ENCODE assay signal across 10 cellular contexts in the genomic region with DNA sequence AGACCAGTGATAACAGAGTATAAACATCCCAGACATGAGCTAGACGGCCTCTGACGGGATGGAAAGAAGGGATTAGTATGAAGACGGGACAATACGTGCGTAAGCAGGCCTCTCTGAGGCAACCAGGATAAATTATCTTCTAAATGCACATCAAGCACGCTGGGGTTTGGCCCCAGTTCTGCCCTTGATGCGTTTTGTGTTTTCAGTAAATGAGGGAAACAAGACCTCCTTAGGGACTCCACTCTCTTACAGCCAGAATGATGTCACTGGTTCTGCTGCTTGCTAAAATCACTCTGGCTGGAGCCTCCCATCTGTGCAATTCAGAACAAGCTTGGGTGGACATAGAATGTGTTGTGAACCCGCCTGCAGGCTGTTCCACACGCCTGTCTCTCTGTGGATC.
DNase-seq lines count a peak whose midpoint lies in the region; ATAC-seq and TF ChIP-seq lines count a peak whose summit lies in the region.
"Had no signal": no experiment of that assay in that cellular context is flagged by ENCODE, and none has a peak within 500 bp of the region (broad histone marks: within the 10 kb centered on the region; RNA-seq: fewer than 3 reads in every experiment).

No MANE protein-coding gene starts in this region.

- H3K9me3 ChIP-seq in T-helper 17 cell (ENCODE audit: control insufficient read depth, low read length, poor library complexity, severe bottlenecking) = no peaks in the 10 kb centered on the region

- intact Hi-C loops in Right ventricle myocardium inferior (cut with DNase I) = no loop called here
- intact Hi-C loops in cardiac septum (cut with DNase I) = no loop called here

- peak; percentile 83 for DNase-seq in Right ventricle myocardium inferior (ENCODE audit: missing footprints)
- no peak for DNase-seq in cardiac septum (ENCODE audit: low spot score)
- DNase-seq in glutamatergic neuron = peak; percentile 62
- DNase-seq in omental fat pad (ENCODE audit: low spot score) = no peak
- DNase-seq in stimulated activated CD4-positive, alpha-beta T cell treated with anti-CD3 and anti-CD28 coated beads, Interleukin-12 subunit alpha, Interleukin-12 subunit beta, amount 100 ng/mL, for 4 hours = no peak
- DNase-seq in activated CD4-positive, alpha-beta T cell treated with anti-CD3 and anti-CD28 coated beads for 4 hours = no peak
- no peak for DNase-seq in T-helper 17 cell
- DNase-seq: DMS53 had no signal

- H3K4me3 Mint-ChIP-seq in glutamatergic neuron (ENCODE audit: unreplicated experiment) (peak overlapping the region; percentile 46), T-helper 17 cell (no peak overlapping the region)
- H3K4me3 Mint-ChIP-seq: neural crest cell had no signal

- peaks cover 13% of the 10 kb centered on the region for H3K9me3 Mint-ChIP-seq in glutamatergic neuron (ENCODE audit: unreplicated experiment)
- H3K9me3 Mint-ChIP-seq: neural crest cell had no signal

- H3K27ac Mint-ChIP-seq in glutamatergic neuron (ENCODE audit: unreplicated experiment) (peak overlapping the region; percentile 98), T-helper 17 cell (no peak overlapping the region)

- H3K36me3 Mint-ChIP-seq in glutamatergic neuron (ENCODE audit: unreplicated experiment) (no peaks in the 10 kb centered on the region), T-helper 17 cell (ENCODE audit: low read depth) (no peaks in the 10 kb centered on the region)

- TF ChIP-seq CTCF in glutamatergic neuron (IDR thresholded peaks at IDR 0.05; ENCODE audit: partially characterized antibody, unreplicated experiment) (no peak), omental fat pad (IDR thresholded peaks at IDR 0.05) (no peak)

- H3K4me1 Mint-ChIP-seq in glutamatergic neuron (ENCODE audit: low read depth, unreplicated experiment) (peaks cover 52% of the 10 kb centered on the region), T-helper 17 cell (no peaks in the 10 kb centered on the region)

- ATAC-seq in Right ventricle myocardium inferior (peak; percentile 97), omental fat pad (ENCODE audit: low FRiP score) (peak; percentile 74), T-helper 17 cell (no peak), GM19035 (IDR thresholded peaks at IDR 0.05; ENCODE audit: unreplicated experiment) (no peak)

- H3K27me3 Mint-ChIP-seq in glutamatergic neuron (ENCODE audit: unreplicated experiment) (peaks cover 10% of the 10 kb centered on the region), T-helper 17 cell (peaks cover 13% of the 10 kb centered on the region)

Comparison
In these comparisons a context has a peak if more than half of its experiments do, and no peak if none do; other contexts are left out.
1. DNase-seq: peak in Right ventricle myocardium inferior (single experiment) and glutamatergic neuron (single experiment); none in cardiac septum (single experiment), omental fat pad (single experiment), stimulated activated CD4-positive, alpha-beta T cell treated with anti-CD3 and anti-CD28 coated beads, Interleukin-12 subunit alpha, Interleukin-12 subunit beta, amount 100 ng/mL, for 4 hours (single experiment), activated CD4-positive, alpha-beta T cell treated with anti-CD3 and anti-CD28 coated beads for 4 hours (0 of 2) and T-helper 17 cell (0 of 3).
2. ATAC-seq: peak in Right ventricle myocardium inferior (single experiment) and omental fat pad (single experiment); none in T-helper 17 cell (single experiment) and GM19035 (single experiment).